2 cellular contexts compared by ENCODE assay signal in genomic region chr3:194521514-194522260, GRCh38.
TF ChIP-seq lines count a peak whose summit lies in the region.

No MANE protein-coding gene starts in this region.

TF ChIP-seq in HEK293, 187 proteins besides CTCF, POLR2A, EP300 and RAD21 (continued from another document):
- TF ChIP-seq SP3 (tag by site-specific recombination; IDR thresholded peaks at IDR 0.05), result no peak

TF ChIP-seq in GM12878, 131 proteins besides CTCF, POLR2A, EP300 and RAD21 (continued from another document):
- TF ChIP-seq, protein P1, sequence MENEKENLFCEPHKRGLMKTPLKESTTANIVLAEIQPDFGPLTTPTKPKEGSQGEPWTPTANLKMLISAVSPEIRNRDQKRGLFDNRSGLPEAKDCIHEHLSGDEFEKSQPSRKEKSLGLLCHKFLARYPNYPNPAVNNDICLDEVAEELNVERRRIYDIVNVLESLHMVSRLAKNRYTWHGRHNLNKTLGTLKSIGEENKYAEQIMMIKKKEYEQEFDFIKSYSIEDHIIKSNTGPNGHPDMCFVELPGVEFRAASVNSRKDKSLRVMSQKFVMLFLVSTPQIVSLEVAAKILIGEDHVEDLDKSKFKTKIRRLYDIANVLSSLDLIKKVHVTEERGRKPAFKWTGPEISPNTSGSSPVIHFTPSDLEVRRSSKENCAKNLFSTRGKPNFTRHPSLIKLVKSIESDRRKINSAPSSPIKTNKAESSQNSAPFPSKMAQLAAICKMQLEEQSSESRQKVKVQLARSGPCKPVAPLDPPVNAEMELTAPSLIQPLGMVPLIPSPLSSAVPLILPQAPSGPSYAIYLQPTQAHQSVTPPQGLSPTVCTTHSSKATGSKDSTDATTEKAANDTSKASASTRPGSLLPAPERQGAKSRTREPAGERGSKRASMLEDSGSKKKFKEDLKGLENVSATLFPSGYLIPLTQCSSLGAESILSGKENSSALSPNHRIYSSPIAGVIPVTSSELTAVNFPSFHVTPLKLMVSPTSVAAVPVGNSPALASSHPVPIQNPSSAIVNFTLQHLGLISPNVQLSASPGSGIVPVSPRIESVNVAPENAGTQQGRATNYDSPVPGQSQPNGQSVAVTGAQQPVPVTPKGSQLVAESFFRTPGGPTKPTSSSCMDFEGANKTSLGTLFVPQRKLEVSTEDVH (IDR thresholded peaks at IDR 0.05; ENCODE audit: low read depth, partially characterized antibody), result no peak
- TF ChIP-seq ZNF24 (IDR thresholded peaks at IDR 0.05), result no peak
- no peak for TF ChIP-seq CUX1 (IDR thresholded peaks at IDR 0.05; ENCODE audit: insufficient replicate concordance, low read depth, low read length)
- TF ChIP-seq FOXK2 (IDR thresholded peaks at IDR 0.05), result no peak
- no peak for TF ChIP-seq ESRRA (IDR thresholded peaks at IDR 0.05; ENCODE audit: low read length)
- no peak for TF ChIP-seq RBBP5 (conservative IDR thresholded peaks at IDR 0.05)
- TF ChIP-seq NR2C1 (IDR thresholded peaks at IDR 0.05), result no peak
- no peak for TF ChIP-seq TCF12 (IDR thresholded peaks at IDR 0.05; ENCODE audit: low read depth, low read length)
- no peak for TF ChIP-seq HCFC1 (IDR thresholded peaks at IDR 0.05; ENCODE audit: low read length)
- TF ChIP-seq, protein P2, sequence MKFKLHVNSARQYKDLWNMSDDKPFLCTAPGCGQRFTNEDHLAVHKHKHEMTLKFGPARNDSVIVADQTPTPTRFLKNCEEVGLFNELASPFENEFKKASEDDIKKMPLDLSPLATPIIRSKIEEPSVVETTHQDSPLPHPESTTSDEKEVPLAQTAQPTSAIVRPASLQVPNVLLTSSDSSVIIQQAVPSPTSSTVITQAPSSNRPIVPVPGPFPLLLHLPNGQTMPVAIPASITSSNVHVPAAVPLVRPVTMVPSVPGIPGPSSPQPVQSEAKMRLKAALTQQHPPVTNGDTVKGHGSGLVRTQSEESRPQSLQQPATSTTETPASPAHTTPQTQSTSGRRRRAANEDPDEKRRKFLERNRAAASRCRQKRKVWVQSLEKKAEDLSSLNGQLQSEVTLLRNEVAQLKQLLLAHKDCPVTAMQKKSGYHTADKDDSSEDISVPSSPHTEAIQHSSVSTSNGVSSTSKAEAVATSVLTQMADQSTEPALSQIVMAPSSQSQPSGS (IDR thresholded peaks at IDR 0.05; ENCODE audit: low read length), result no peak
- TF ChIP-seq KAT2A (conservative IDR thresholded peaks at IDR 0.05; ENCODE audit: control insufficient read depth, low read depth, low read length), result no peak
- no peak for TF ChIP-seq KLF5 (IDR thresholded peaks at IDR 0.05; ENCODE audit: partially characterized antibody)
- no peak for TF ChIP-seq EED (IDR thresholded peaks at IDR 0.05; ENCODE audit: low read depth)
- no peak for TF ChIP-seq MXI1 (IDR thresholded peaks at IDR 0.05; ENCODE audit: low read depth, low read length)
- no peak for TF ChIP-seq PAX8 (IDR thresholded peaks at IDR 0.05)
